Comparison of ENCODE assay signal across 12 cellular contexts in the genomic region with DNA sequence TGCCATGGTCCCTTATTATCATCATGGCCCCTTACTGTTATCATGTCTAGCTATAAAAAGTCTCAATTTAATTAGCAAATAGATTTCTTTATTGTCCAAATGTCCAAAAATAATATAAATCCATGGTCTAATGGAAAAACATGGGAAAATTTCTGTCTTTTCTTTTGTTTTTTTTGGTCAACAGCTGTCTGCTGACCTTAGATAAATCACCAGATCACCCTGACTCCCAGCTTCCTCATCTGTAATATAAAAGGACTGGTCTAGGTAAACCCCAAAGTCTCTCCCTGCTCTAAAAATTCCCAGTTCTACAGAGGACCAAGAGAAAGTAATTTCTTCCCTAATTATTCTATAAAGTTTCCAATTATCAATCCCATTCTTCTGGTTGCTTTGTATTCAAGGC.
"Had no signal": no experiment of that assay in that cellular context is flagged by ENCODE, and none has a peak within 500 bp of the region (broad histone marks: within the 10 kb centered on the region; RNA-seq: fewer than 3 reads in every experiment).

No MANE protein-coding gene starts in this region.

- ATAC-seq: activated naive CD8-positive, alpha-beta T cell treated with anti-CD3 and anti-CD28 coated beads, Interleukin-2, amount 50 U/mL, for 24 hours; stimulated activated naive CD8-positive, alpha-beta T cell treated with anti-CD3 and anti-CD28 coated beads, Interleukin-15, Interleukin-2, amounts not matched to agents 100 U/mL and 50 U/mL, for 24 hours had no signal

- DNase-seq: activated CD4-positive, alpha-beta T cell treated with anti-CD3 and anti-CD28 coated beads, Interleukin-2, amount 50 U/mL, for 48 hours; activated naive CD8-positive, alpha-beta T cell treated with anti-CD3 and anti-CD28 coated beads, Interleukin-2, amount 50 U/mL, for 24 hours; hypothalamus; kidney glomerular epithelial cell; nephron progenitor cell; right cardiac atrium; small intestine; stimulated activated naive CD8-positive, alpha-beta T cell treated with anti-CD3 and anti-CD28 coated beads, Interleukin-15, Interleukin-2, amounts not matched to agents 100 U/mL and 50 U/mL, for 24 hours; T-helper 9 cell; trophoblast cell had no signal

- H3K36me3 ChIP-seq: prostate gland had no signal

- H3K27ac ChIP-seq: prostate gland, VCaP had no signal

- H3K9me3 ChIP-seq: prostate gland had no signal

- H3K4me3 ChIP-seq: prostate gland had no signal

- H3K4me1 ChIP-seq: prostate gland had no signal
